Comparison of ENCODE assay signal across 36 cellular contexts in genomic region chr9:10512144-10512543, GRCh38.
"Had no signal": no experiment of that assay in that cellular context is flagged by ENCODE, and none has a peak within 500 bp of the region (broad histone marks: within the 10 kb centered on the region; RNA-seq: fewer than 3 reads in every experiment).

No MANE protein-coding gene starts in this region.

- H3K9me3 ChIP-seq: MG63 had no signal

- DNase-seq: Karpas-422, Kasumi-1, MG63, MM.1S, MV-4-11, NCI-H1048, NCI-H1092, NCI-H1092 treated with DMSO at 0.1 percent for 48 hours, NCI-H1105, NCI-H1105 treated with DMSO at 0.1 percent for 48 hours, NCI-H1417, NCI-H1417 treated with DMSO at 0.1 percent for 48 hours, NCI-H1436, NCI-H1436 treated with DMSO at 0.1 percent for 48 hours, NCI-H146, NCI-H1694, NCI-H1694 treated with DMSO at 0.1 percent for 48 hours, NCI-H187, NCI-H187 treated with DMSO at 0.1 percent for 48 hours, NCI-H1930, NCI-H2029, NCI-H2029 treated with DMSO at 0.1 percent for 48 hours, NCI-H2081, NCI-H2081 treated with DMSO at 0.1 percent for 48 hours, NCI-H2107, NCI-H2171, NCI-H2171 treated with DMSO at 0.1 percent for 48 hours, NCI-H2227 treated with DMSO at 0.1 percent for 48 hours, NCI-H226, NCI-H345, NCI-H446, NCI-H446 treated with DMSO at 0.1 percent for 48 hours, NCI-H510A, NCI-H510A treated with DMSO at 0.1 percent for 48 hours, NCI-H524, NCI-H524 treated with DMSO at 0.1 percent for 48 hours had no signal

- H3K4me3 ChIP-seq: MG63 had no signal

- H3K36me3 ChIP-seq: MG63 had no signal

- H3K27me3 ChIP-seq: MG63 had no signal
